In the genomic region with DNA sequence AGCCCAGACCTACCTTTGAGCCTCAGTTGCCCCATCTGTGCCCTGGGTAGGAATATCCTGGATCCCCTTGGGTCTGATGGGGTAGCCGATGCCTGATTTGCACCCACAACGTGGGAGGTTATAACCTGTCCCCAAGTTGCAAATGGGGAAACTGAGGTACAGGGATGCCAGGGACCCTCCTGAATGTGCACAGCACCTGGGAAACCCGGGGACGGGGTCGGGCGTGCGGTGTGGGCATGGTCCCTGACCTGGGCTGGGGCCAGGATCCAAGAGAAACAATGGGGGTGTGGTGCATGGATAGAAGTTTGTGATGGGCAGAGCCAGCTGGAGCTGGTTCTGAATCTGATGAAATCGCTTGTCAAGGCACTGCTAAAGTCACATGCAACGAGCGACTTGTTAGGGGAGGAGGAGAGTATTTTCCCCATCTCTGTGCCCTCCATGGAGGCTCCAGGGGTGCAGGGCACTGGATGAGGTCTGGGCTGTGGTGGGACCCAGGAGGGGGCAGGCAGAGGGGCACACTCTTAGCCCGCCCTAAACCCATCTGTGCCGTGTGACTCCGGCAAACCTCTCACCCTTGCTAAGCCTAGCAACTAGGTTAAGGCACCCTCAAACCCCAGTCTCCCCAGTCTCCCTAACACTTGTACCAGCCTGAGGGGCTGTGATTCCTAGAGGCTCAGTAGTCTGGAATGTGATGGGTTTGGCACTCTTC, we compare ENCODE assay signal across 7 cellular contexts. TPM values are rescaled to one million over a fixed set of nuclear protein-coding genes. Genes with fewer than 3 reads are reported as not detected.
DNase-seq lines count a peak whose midpoint lies in the region; ATAC-seq and TF ChIP-seq lines count a peak whose summit lies in the region.
"Had no signal": no experiment of that assay in that cellular context is flagged by ENCODE, and none has a peak within 500 bp of the region (broad histone marks: within the 10 kb centered on the region; RNA-seq: fewer than 3 reads in every experiment).

No MANE protein-coding gene starts in this region.

- H3K9me3 ChIP-seq in AG04450 (ENCODE audit: control insufficient read depth, insufficient read depth, low read length) (peaks cover 15% of the 10 kb centered on the region), endodermal cell (ENCODE audit: control insufficient read depth, low read length) (no peaks in the 10 kb centered on the region)

- H3K27ac Mint-ChIP-seq in endodermal cell: no peak overlapping the region

- TF ChIP-seq CTCF in AG04450 (IDR thresholded peaks at IDR 0.05; ENCODE audit: low read depth, low read length) (no peak), endodermal cell (conservative IDR thresholded peaks at IDR 0.05) (no peak)

- H3K27ac ChIP-seq in AG04450 (ENCODE audit: low read depth, low read length): peak overlapping the region; percentile 39
- H3K27ac ChIP-seq in endodermal cell (ENCODE audit: low read depth, low read length): no peak overlapping the region

- intact Hi-C loops in left colon (cut with DNase I, micrococcal nuclease): no loop called here

- H3K36me3 Mint-ChIP-seq in endodermal cell (ENCODE audit: low read depth): no peaks in the 10 kb centered on the region

- no peak overlapping the region for H3K9ac ChIP-seq in endodermal cell (ENCODE audit: extremely low read depth, low read length, poor library complexity, severe bottlenecking)

- peaks cover 44% of the 10 kb centered on the region for H3K27me3 Mint-ChIP-seq in endodermal cell (ENCODE audit: insufficient read depth)

- no peaks in the 10 kb centered on the region for H3K36me3 ChIP-seq in endodermal cell (ENCODE audit: control insufficient read depth, insufficient read depth, low read length)

- no peaks in the 10 kb centered on the region for H3K9me3 Mint-ChIP-seq in endodermal cell

- WGBS in endodermal cell (ENCODE audit: insufficient coverage in 1 of 2, insufficient read length in 1 of 2), 2 experiments: 93 to 98% methylated on average over 5 to 13 of the region's 13 CpGs

- ATAC-seq in left colon: peak; percentile 51
- no peak for ATAC-seq in HG02885 (IDR thresholded peaks at IDR 0.05; ENCODE audit: poor library complexity, unreplicated experiment)

- H3K4me3 Mint-ChIP-seq in endodermal cell: no peak overlapping the region

- H3K27me3 ChIP-seq in AG04450 (ENCODE audit: control insufficient read depth, insufficient read depth, low read length): no peaks in the 10 kb centered on the region
- H3K27me3 ChIP-seq in endodermal cell (ENCODE audit: control insufficient read depth, insufficient read depth, low read length, poor library complexity, severe bottlenecking): peaks cover 22% of the 10 kb centered on the region

- H3K4me3 ChIP-seq in AG04450 (ENCODE audit: low read depth, low read length) (peak overlapping the region; percentile 77), endodermal cell (ENCODE audit: low read length) (no peak overlapping the region)

- CTCF ChIA-PET in AG04450 (lab: Charles Lee): interaction anchor here (0.6 to 3.0 kb wide), 5 partner anchors 8 to 107 kb away, joined by 5 to 15 read pairs (median 7); no protein-coding TSS in a partner anchor

- POLR2A ChIA-PET in AG04450 (lab: Yijun Ruan, JAX): interaction anchor here (0.5 to 1.7 kb wide), 8 partner anchors 12 to 107 kb away, joined by 3 to 13 read pairs (median 6); partner anchors contain the start of gene JUND

- DNase-seq in AG04450 (ENCODE audit: low read depth, low spot score) (no peak), RPMI7951 (ENCODE audit: low read depth) (peak; percentile 20), left colon (peak; percentile 59 to 73), middle frontal gyrus (ENCODE audit: extremely low spot score, low spot score) (no peak), endodermal cell (no peak)
- DNase-seq: DND-41 had no signal

- H3K4me1 ChIP-seq in endodermal cell (ENCODE audit: control insufficient read depth, insufficient read depth, low read length): no peaks in the 10 kb centered on the region

- peaks cover 2% of the 10 kb centered on the region for H3K4me1 Mint-ChIP-seq in endodermal cell

RNA-seq across cellular contexts. Expression of gene GDF15, which starts 0.7 kb away (rescaled TPM):
- polyA plus RNA-seq in AG04450 (2011; rRNA removed): 25.0 and 35.9 TPM in 2 replicates
- 9.5 and 14.5 TPM in 2 replicates for polyA minus RNA-seq in AG04450 (2011; rRNA and poly(A)+ RNA removed)
- 1.4 and 1.6 TPM in 2 replicates for total RNA-seq in RPMI7951 (2014; rRNA removed; shearing (Covaris generic))
- total RNA-seq in left colon (10 to 100 TPM; 32.2 to 87.6 TPM), endodermal cell (1 to 10 TPM in 1 of 2 donors, under 1 TPM in 1; 0.90 to 2.2 TPM)
- 15.5 TPM for polyA plus RNA-seq in endodermal cell (2013, experiment 1 of 2)
- polyA plus RNA-seq in endodermal cell (2013, experiment 2 of 2): 18.2 TPM

RNA-seq across cellular contexts. Expression of gene LRRC25, which starts 10.7 kb away (rescaled TPM):
- 0.12 and 0.32 TPM in 2 replicates for polyA plus RNA-seq in AG04450 (2011; rRNA removed)
- polyA minus RNA-seq in AG04450 (2011; rRNA and poly(A)+ RNA removed): 0.17 and 0.60 TPM in 2 replicates
- total RNA-seq in RPMI7951 (2014; rRNA removed; shearing (Covaris generic)): not detected in 2 replicates
- total RNA-seq in left colon (1 to 10 TPM in 1 of 2 donors, under 1 TPM in 1; 0.79 to 5.1 TPM), endodermal cell (not detected)
- 0.21 TPM for polyA plus RNA-seq in endodermal cell (2013, experiment 1 of 2)
- polyA plus RNA-seq in endodermal cell (2013, experiment 2 of 2): 0.21 TPM

RNA-seq across cellular contexts. Expression of gene SSBP4, which starts 32.5 kb away (rescaled TPM):
- polyA plus RNA-seq in AG04450 (2011; rRNA removed): 9.4 and 12.6 TPM in 2 replicates
- 18.0 and 18.5 TPM in 2 replicates for polyA minus RNA-seq in AG04450 (2011; rRNA and poly(A)+ RNA removed)
- total RNA-seq in RPMI7951 (2014; rRNA removed; shearing (Covaris generic)): 25.1 and 38.9 TPM in 2 replicates
- 10 to 100 TPM; 37.4 to 50.7 TPM for total RNA-seq in left colon
- total RNA-seq in endodermal cell: 10 to 100 TPM; 35.9 to 43.5 TPM
- polyA plus RNA-seq in endodermal cell (2013, experiment 1 of 2): 154 TPM
- 157 TPM for polyA plus RNA-seq in endodermal cell (2013, experiment 2 of 2)

RNA-seq across cellular contexts. Expression of gene PGPEP1, which starts 46.3 kb away (rescaled TPM):
- polyA plus RNA-seq in AG04450 (2011; rRNA removed): 22.0 and 29.1 TPM in 2 replicates
- polyA minus RNA-seq in AG04450 (2011; rRNA and poly(A)+ RNA removed): 78.8 and 120 TPM in 2 replicates
- total RNA-seq in RPMI7951 (2014; rRNA removed; shearing (Covaris generic)): 10.7 and 11.9 TPM in 2 replicates
- total RNA-seq in left colon (100 to 1,000 TPM; 105 to 109 TPM), endodermal cell (1 to 10 TPM; 7.7 to 9.0 TPM)
- polyA plus RNA-seq in endodermal cell (2013, experiment 1 of 2): 56.3 TPM
- 66.8 TPM for polyA plus RNA-seq in endodermal cell (2013, experiment 2 of 2)

RNA-seq across cellular contexts. Expression of gene ISYNA1, which starts 51.2 kb away (rescaled TPM):
- 13.3 and 19.2 TPM in 2 replicates for polyA plus RNA-seq in AG04450 (2011; rRNA removed)
- polyA minus RNA-seq in AG04450 (2011; rRNA and poly(A)+ RNA removed): 13.2 and 18.3 TPM in 2 replicates
- 9.9 and 20.9 TPM in 2 replicates for total RNA-seq in RPMI7951 (2014; rRNA removed; shearing (Covaris generic))
- 10 to 100 TPM; 14.1 to 15.1 TPM for total RNA-seq in left colon
- 100 to 1,000 TPM; 156 to 212 TPM for total RNA-seq in endodermal cell
- polyA plus RNA-seq in endodermal cell (2013, experiment 1 of 2): 502 TPM
- polyA plus RNA-seq in endodermal cell (2013, experiment 2 of 2): 458 TPM

Comparison
In these comparisons a context has a peak if more than half of its experiments do, and no peak if none do; other contexts are left out.
1. DNase-seq: peak in RPMI7951 (single experiment) and left colon (2 of 2); none in AG04450 (single experiment), middle frontal gyrus (single experiment) and endodermal cell (single experiment).
2. RNA of gene GDF15, which starts 0.7 kb away (total RNA-seq): 32.2 to 87.6 TPM in left colon; 0.90 to 2.2 TPM in endodermal cell and 1.4 to 1.6 TPM in RPMI7951; every median in the first group is over 10 times any median in the second.